1 cellular context compared by ENCODE assay signal in genomic region chr9:136629879-136630661, GRCh38.
TF ChIP-seq lines count a peak whose summit lies in the region.

No MANE protein-coding gene starts in this region.

TF ChIP-seq in K562, 482 proteins besides CTCF, POLR2A, EP300 and RAD21:
- TF ChIP-seq ZNF740 (CRISPR knock-in tag; IDR thresholded peaks at IDR 0.05) = peak; percentile 19; the same call in 1 of the 2 replicates
- no peak for TF ChIP-seq ZNF740 (tag; IDR thresholded peaks at IDR 0.05)
- TF ChIP-seq MYNN (IDR thresholded peaks at IDR 0.05) = peak; percentile 21; the same call in 1 of the 2 replicates
- TF ChIP-seq MYNN (CRISPR knock-in tag; IDR thresholded peaks at IDR 0.05) = no peak
- TF ChIP-seq ZFP30 (CRISPR knock-in tag; IDR thresholded peaks at IDR 0.05; ENCODE audit: borderline replicate concordance) = no peak
- TF ChIP-seq PCBP1 (IDR thresholded peaks at IDR 0.05; ENCODE audit: low read depth, low read length, poor library complexity, severe bottlenecking) = peak; percentile 29
- peak; percentile 75 for TF ChIP-seq SMC3 (conservative IDR thresholded peaks at IDR 0.05; ENCODE audit: insufficient read depth, low read depth, low read length)
- no peak for TF ChIP-seq FOS (IDR thresholded peaks at IDR 0.05; ENCODE audit: extremely low read depth, insufficient read length)
- TF ChIP-seq MYC (IDR thresholded peaks at IDR 0.05; ENCODE audit: low read depth, low read length) = no peak
- no peak for TF ChIP-seq MYC (CRISPR knock-in tag; IDR thresholded peaks at IDR 0.05; ENCODE audit: borderline replicate concordance, low read depth)
- TF ChIP-seq, protein P1, sequence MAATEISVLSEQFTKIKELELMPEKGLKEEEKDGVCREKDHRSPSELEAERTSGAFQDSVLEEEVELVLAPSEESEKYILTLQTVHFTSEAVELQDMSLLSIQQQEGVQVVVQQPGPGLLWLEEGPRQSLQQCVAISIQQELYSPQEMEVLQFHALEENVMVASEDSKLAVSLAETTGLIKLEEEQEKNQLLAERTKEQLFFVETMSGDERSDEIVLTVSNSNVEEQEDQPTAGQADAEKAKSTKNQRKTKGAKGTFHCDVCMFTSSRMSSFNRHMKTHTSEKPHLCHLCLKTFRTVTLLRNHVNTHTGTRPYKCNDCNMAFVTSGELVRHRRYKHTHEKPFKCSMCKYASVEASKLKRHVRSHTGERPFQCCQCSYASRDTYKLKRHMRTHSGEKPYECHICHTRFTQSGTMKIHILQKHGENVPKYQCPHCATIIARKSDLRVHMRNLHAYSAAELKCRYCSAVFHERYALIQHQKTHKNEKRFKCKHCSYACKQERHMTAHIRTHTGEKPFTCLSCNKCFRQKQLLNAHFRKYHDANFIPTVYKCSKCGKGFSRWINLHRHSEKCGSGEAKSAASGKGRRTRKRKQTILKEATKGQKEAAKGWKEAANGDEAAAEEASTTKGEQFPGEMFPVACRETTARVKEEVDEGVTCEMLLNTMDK (IDR thresholded peaks at IDR 0.05; ENCODE audit: borderline replicate concordance, insufficient read depth, low read depth, low read length, poor library complexity, severe bottlenecking) = peak; percentile 22
- TF ChIP-seq STAG1 (CRISPR knock-in tag; IDR thresholded peaks at IDR 0.05; ENCODE audit: borderline replicate concordance) = peak; percentile 88; the same call in 1 of the 2 replicates
- TF ChIP-seq SIN3B (IDR thresholded peaks at IDR 0.05; ENCODE audit: low read depth) = 0 out of 2 replicates have a peak, but pooled peaks have one; percentile 19
- 0 out of 2 replicates have a peak, but pooled peaks have one; percentile 14 for TF ChIP-seq SMAD4 (CRISPR knock-in tag; conservative IDR thresholded peaks at IDR 0.05)
- 0 out of 2 replicates have a peak, but pooled peaks have one; percentile 43 for TF ChIP-seq TFAP4 (CRISPR knock-in tag; IDR thresholded peaks at IDR 0.05; ENCODE audit: borderline replicate concordance)
- peak; percentile 92 for TF ChIP-seq ZBTB7A (IDR thresholded peaks at IDR 0.05; ENCODE audit: borderline replicate concordance, control insufficient read depth, low read depth, low read length)
- TF ChIP-seq SAFB (IDR thresholded peaks at IDR 0.05; ENCODE audit: borderline replicate concordance, low read depth, low read length) = peak; percentile 35; the same call in 1 of the 2 replicates
- TF ChIP-seq EGR1 (conservative IDR thresholded peaks at IDR 0.05) = peak; percentile 90
- peak; percentile 68 for TF ChIP-seq DEAF1 (CRISPR knock-in tag; IDR thresholded peaks at IDR 0.05)
- TF ChIP-seq HNRNPL (IDR thresholded peaks at IDR 0.05; ENCODE audit: low read depth, low read length) = 0 out of 2 replicates have a peak, but pooled peaks have one; percentile 24
- 0 out of 2 replicates have a peak, but pooled peaks have one; percentile 31 for TF ChIP-seq JUND (IDR thresholded peaks at IDR 0.05; ENCODE audit: borderline replicate concordance, low read depth, low read length)
- no peak for TF ChIP-seq JUND (tag; IDR thresholded peaks at IDR 0.05; ENCODE audit: borderline replicate concordance, low read depth, low read length)
- TF ChIP-seq PML (IDR thresholded peaks at IDR 0.05; ENCODE audit: low read length) = no peak
- TF ChIP-seq, protein P2, sequence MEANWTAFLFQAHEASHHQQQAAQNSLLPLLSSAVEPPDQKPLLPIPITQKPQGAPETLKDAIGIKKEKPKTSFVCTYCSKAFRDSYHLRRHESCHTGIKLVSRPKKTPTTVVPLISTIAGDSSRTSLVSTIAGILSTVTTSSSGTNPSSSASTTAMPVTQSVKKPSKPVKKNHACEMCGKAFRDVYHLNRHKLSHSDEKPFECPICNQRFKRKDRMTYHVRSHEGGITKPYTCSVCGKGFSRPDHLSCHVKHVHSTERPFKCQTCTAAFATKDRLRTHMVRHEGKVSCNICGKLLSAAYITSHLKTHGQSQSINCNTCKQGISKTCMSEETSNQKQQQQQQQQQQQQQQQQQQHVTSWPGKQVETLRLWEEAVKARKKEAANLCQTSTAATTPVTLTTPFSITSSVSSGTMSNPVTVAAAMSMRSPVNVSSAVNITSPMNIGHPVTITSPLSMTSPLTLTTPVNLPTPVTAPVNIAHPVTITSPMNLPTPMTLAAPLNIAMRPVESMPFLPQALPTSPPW (CRISPR knock-in tag; IDR thresholded peaks at IDR 0.05) = 0 out of 2 replicates have a peak, but pooled peaks have one; percentile 36
- TF ChIP-seq GATA2 (CRISPR knock-in tag; IDR thresholded peaks at IDR 0.05) = no peak
- TF ChIP-seq KLF16 (IDR thresholded peaks at IDR 0.05) = 0 out of 2 replicates have a peak, but pooled peaks have one; percentile 10
